ENCODE assay signal across 1 cellular context in the genomic region with DNA sequence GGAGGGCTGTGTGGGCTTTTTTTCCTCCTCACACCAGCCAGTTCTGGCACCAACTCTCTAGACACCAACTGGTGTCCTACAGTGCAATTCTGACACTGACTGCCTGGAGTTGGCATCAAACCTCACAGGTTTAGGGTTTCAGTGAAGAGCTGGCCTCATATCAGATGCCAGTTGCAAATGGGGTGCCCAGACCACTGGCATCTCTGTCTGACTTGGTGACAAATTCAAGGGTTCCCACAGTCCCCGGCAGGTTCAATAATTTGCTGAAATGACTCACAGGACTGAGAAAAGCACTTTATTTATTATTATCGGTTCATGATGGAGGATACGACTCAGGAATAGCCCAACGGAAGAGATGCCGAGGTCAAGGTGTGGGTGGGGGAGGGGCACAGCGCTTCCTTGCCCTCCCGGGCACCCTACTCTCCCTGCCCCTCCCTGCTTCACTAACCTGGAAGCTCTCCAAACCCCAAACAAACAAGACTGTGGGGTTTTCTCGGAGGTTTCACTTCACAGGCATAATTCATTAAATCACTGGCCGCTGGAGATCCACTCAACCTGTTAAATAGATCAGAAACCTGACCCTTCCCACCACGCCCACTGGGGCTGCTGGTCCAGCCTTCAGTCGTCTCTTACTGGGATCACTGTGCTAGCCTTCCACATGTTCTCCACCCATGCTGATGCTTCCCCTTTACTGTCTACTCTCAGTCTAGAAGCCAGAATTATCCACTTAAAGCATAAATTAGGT.
TF ChIP-seq lines count a peak whose summit lies in the region.

No MANE protein-coding gene starts in this region.

TF ChIP-seq in WTC11, 78 proteins besides CTCF, POLR2A, EP300 and RAD21 (continued from another document):
- no peak for TF ChIP-seq ZNF281 (CRISPR knock-in tag; IDR thresholded peaks at IDR 0.05)
